In the genomic region with DNA sequence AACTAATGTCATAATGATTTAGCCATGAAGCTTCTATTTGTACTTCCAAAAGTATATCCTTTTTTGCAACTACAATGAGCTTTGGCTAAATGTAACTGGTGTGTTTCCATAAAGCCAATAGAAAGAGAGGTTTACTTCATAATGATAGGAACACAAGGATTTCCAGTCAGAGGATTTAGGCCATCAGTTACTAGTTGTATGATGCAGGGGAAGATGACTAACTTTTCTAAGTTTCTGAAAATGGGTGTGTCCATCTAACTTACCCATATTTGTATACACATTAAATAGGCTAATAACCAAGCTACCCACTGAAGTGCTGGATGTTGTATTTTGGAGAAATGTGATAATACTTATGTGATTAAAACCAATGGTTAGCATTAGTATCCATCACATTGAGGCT, we compare ENCODE assay signal across 25 cellular contexts.
"Had no signal": no experiment of that assay in that cellular context is flagged by ENCODE, and none has a peak within 500 bp of the region (broad histone marks: within the 10 kb centered on the region; RNA-seq: fewer than 3 reads in every experiment).

No MANE protein-coding gene starts in this region.

- H3K36me3 ChIP-seq: pancreas, prostate gland had no signal

- ATAC-seq: foreskin keratinocyte; heart left ventricle; naive thymus-derived CD4-positive, alpha-beta T cell; pancreas; sciatic nerve; stimulated activated effector memory CD8-positive, alpha-beta T cell treated with anti-CD3 and anti-CD28 coated beads, Interleukin-12 subunit alpha, Interleukin-12 subunit beta, amount 100 ng/mL, for 72 hours had no signal

- H3K27ac ChIP-seq: foreskin keratinocyte, heart left ventricle, pancreas, prostate gland, skin epidermis, uterus had no signal

- H3K27me3 ChIP-seq: foreskin keratinocyte, heart left ventricle, pancreas, uterus had no signal

- H3K9me3 ChIP-seq: heart left ventricle, pancreas, prostate gland, uterus had no signal

- H3K4me3 ChIP-seq: heart left ventricle, pancreas, prostate gland, skin epidermis, uterus had no signal

- DNase-seq: activated CD4-positive, alpha-beta memory T cell treated with anti-CD3 and anti-CD28 coated beads, Interleukin-2, amount 10 ng/mL, durations not matched to agents 7 days and 5 days; activated CD4-positive, alpha-beta T cell treated with anti-CD3 and anti-CD28 coated beads, Interleukin-2, amount 10 ng/mL, durations not matched to agents 7 days and 5 days; activated CD4-positive, CD25-positive, alpha-beta regulatory T cell treated with anti-CD3 and anti-CD28 coated beads, Interleukin-2, amount 50 U/mL, for 72 hours; activated CD8-positive, alpha-beta memory T cell treated with anti-CD3 and anti-CD28 coated beads, Interleukin-2, amount 50 U/mL, for 48 hours; activated gamma-delta T cell treated with Interleukin-2 at 50 U/mL for 16 hours; activated naive CD4-positive, alpha-beta T cell treated with anti-CD3 and anti-CD28 coated beads, Interleukin-2, amount 50 U/mL, for 16 hours; activated T-cell treated with anti-CD3 and anti-CD28 coated beads, Interleukin-2, amount 50 U/mL, for 24 hours; amniotic stem cell; effector CD8-positive, alpha-beta T cell; foreskin keratinocyte; heart left ventricle; hypothalamus; immature natural killer cell; midbrain; naive thymus-derived CD4-positive, alpha-beta T cell; pancreas; retina; stimulated activated CD4-positive, alpha-beta T cell treated with anti-CD3 and anti-CD28 coated beads, Interleukin-12 subunit alpha, Interleukin-12 subunit beta, amount 100 ng/mL, for 4 hours; stimulated activated CD4-positive, alpha-beta T cell treated with anti-CD3 and anti-CD28 coated beads, Interleukin-4, amount 100 ng/mL, for 24 hours; substantia nigra; uterus had no signal

- H3K4me1 ChIP-seq: pancreas, prostate gland, uterus had no signal
